In the genomic region with DNA sequence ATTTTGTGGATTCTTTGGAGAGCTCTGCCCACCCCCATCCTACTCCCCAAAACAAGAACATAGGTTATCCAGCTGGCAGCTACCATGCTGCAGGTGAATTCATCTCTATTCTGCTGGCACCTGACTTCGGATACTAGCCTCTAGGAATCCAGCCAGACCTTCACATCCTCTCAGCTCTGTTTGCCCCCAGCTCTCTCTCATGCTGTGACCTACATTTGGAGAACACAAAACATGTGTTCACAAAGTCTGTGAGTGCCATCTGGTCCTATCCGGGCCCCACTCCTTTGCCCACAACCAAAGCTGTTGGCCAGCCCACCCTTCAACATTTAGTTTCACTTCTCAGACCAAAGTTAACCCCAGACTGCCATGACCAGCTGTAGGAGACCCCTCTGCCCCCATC, we compare ENCODE assay signal across 20 cellular contexts.
A peak's percentile ranks its signal among the peaks of the same experiment; 100 is the strongest.
DNase-seq lines count a peak whose midpoint lies in the region; ATAC-seq and TF ChIP-seq lines count a peak whose summit lies in the region.
"Had no signal": no experiment of that assay in that cellular context is flagged by ENCODE, and none has a peak within 500 bp of the region (broad histone marks: within the 10 kb centered on the region; RNA-seq: fewer than 3 reads in every experiment).

No MANE protein-coding gene starts in this region.

- H3K27ac Mint-ChIP-seq in activated B cell treated with CpG ODN at 0.5 μM for 24 hours = no peak overlapping the region
- H3K27ac Mint-ChIP-seq in Calu3 (ENCODE audit: unreplicated experiment) = no peak overlapping the region
- H3K27ac Mint-ChIP-seq in natural killer cell = no peak overlapping the region
- peak overlapping the region in 1 of 2 donors; percentile 79 for H3K27ac Mint-ChIP-seq in stimulated activated naive CD8-positive, alpha-beta T cell treated with anti-CD3 and anti-CD28 coated beads, Interleukin-15, amount 100 ng/mL, for 72 hours
- H3K27ac Mint-ChIP-seq: activated naive CD4-positive, alpha-beta T cell treated with anti-CD3 and anti-CD28 coated beads, Interleukin-2, amount 10 ng/mL, durations not matched to agents 7 days and 5 days; CD8-positive, alpha-beta T cell; T-cell; type B pancreatic cell had no signal

- POLR2A ChIA-PET in activated B cell treated with CpG ODN at 0.5 μM for 24 hours (lab: Charles Lee) = no interaction called here

- no TSS peak for BruUV-seq in Calu3 (replicated peaks; lab: Mats Ljungman, UMichigan)

- no peaks in the 10 kb centered on the region for H3K27me3 Mint-ChIP-seq in activated B cell treated with CpG ODN at 0.5 μM for 24 hours
- H3K27me3 Mint-ChIP-seq in Calu3 (ENCODE audit: unreplicated experiment) = no peaks in the 10 kb centered on the region
- H3K27me3 Mint-ChIP-seq in natural killer cell (ENCODE audit: low read depth in 2 of 2) = no peaks in the 10 kb centered on the region
- peaks cover 7% of the 10 kb centered on the region for H3K27me3 Mint-ChIP-seq in stimulated activated naive CD8-positive, alpha-beta T cell treated with anti-CD3 and anti-CD28 coated beads, Interleukin-15, amount 100 ng/mL, for 72 hours
- H3K27me3 Mint-ChIP-seq: type B pancreatic cell had no signal

- intact Hi-C loops in activated B cell treated with CpG ODN at 0.5 μM for 24 hours (cut with micrococcal nuclease) = no loop called here
- intact Hi-C loops in Calu3 (cut with micrococcal nuclease; ENCODE audit: unreplicated experiment) = no loop called here
- intact Hi-C loops in natural killer cell (cut with micrococcal nuclease) = no loop called here

- DNase-seq in DMS 273 treated with DMSO at 0.1 percent for 48 hours (lab: John Stamatoyannopoulos, UW) (peak; percentile 12), activated B cell treated with CpG ODN at 0.5 μM for 24 hours (no peak), Calu3 (no peak), natural killer cell (no peak)
- DNase-seq in stimulated activated naive CD8-positive, alpha-beta T cell treated with anti-CD3 and anti-CD28 coated beads, Interleukin-15, amount 100 ng/mL, for 72 hours = no peak
- DNase-seq: activated CD4-positive, alpha-beta T cell treated with anti-CD3 and anti-CD28 coated beads, Interleukin-2, amount 50 U/mL, for 48 hours; activated naive CD4-positive, alpha-beta T cell treated with anti-CD3 and anti-CD28 coated beads, Interleukin-2, amount 10 ng/mL, durations not matched to agents 7 days and 5 days; activated T-cell treated with anti-CD3 and anti-CD28 coated beads for 4 hours; CD8-positive, alpha-beta T cell; naive thymus-derived CD4-positive, alpha-beta T cell; NCI-H1694 treated with DMSO at 0.1 percent for 48 hours; NCI-H345; ovary; sigmoid colon; stimulated activated naive CD8-positive, alpha-beta T cell treated with anti-CD3 and anti-CD28 coated beads, Interleukin-15, Interleukin-2, amounts not matched to agents 100 U/mL and 50 U/mL, for 24 hours; T-cell had no signal

- H3K36me3 Mint-ChIP-seq in activated B cell treated with CpG ODN at 0.5 μM for 24 hours (ENCODE audit: low read depth) (no peaks in the 10 kb centered on the region), Calu3 (ENCODE audit: insufficient read depth, unreplicated experiment) (peaks cover 8% of the 10 kb centered on the region), natural killer cell (no peaks in the 10 kb centered on the region)
- H3K36me3 Mint-ChIP-seq: activated naive CD4-positive, alpha-beta T cell treated with anti-CD3 and anti-CD28 coated beads, Interleukin-2, amount 10 ng/mL, durations not matched to agents 7 days and 5 days; CD8-positive, alpha-beta T cell; naive thymus-derived CD4-positive, alpha-beta T cell; T-cell; type B pancreatic cell had no signal

- H3K9me3 Mint-ChIP-seq in activated B cell treated with CpG ODN at 0.5 μM for 24 hours (no peaks in the 10 kb centered on the region), Calu3 (ENCODE audit: low read depth, unreplicated experiment) (no peaks in the 10 kb centered on the region), natural killer cell (no peaks in the 10 kb centered on the region)
- H3K9me3 Mint-ChIP-seq in stimulated activated naive CD8-positive, alpha-beta T cell treated with anti-CD3 and anti-CD28 coated beads, Interleukin-15, amount 100 ng/mL, for 72 hours = peaks cover 0 to 2% of the 10 kb centered on the region in 2 donors
- H3K9me3 Mint-ChIP-seq: activated naive CD4-positive, alpha-beta T cell treated with anti-CD3 and anti-CD28 coated beads, Interleukin-2, amount 10 ng/mL, durations not matched to agents 7 days and 5 days; CD8-positive, alpha-beta T cell; T-cell; type B pancreatic cell had no signal

- CTCF ChIA-PET in activated B cell treated with CpG ODN at 0.5 μM for 24 hours (lab: Charles Lee) = interaction anchor here (1.0 kb wide), 1 partner anchor 27 kb away, joined by 3 read pairs; no protein-coding TSS in a partner anchor
- CTCF ChIA-PET in Calu3 (lab: Charles Lee) = no interaction called here

- ATAC-seq in GM19023 (IDR thresholded peaks at IDR 0.05; ENCODE audit: unreplicated experiment) (peak; percentile 30), HG03159 (IDR thresholded peaks at IDR 0.05; ENCODE audit: unreplicated experiment) (peak; percentile 37), activated B cell treated with CpG ODN at 0.5 μM for 24 hours (ENCODE audit: low read depth) (peak; percentile 15), natural killer cell (no peak), GM18517 (IDR thresholded peaks at IDR 0.05; ENCODE audit: unreplicated experiment) (no peak)
- ATAC-seq in stimulated activated naive CD8-positive, alpha-beta T cell treated with anti-CD3 and anti-CD28 coated beads, Interleukin-15, amount 100 ng/mL, for 72 hours = no peak
- ATAC-seq: CD8-positive, alpha-beta T cell; naive thymus-derived CD4-positive, alpha-beta T cell; stimulated activated naive CD8-positive, alpha-beta T cell treated with anti-CD3 and anti-CD28 coated beads, Interleukin-15, Interleukin-2, amounts not matched to agents 100 U/mL and 50 U/mL, for 24 hours; T-cell had no signal

- peaks cover 19% of the 10 kb centered on the region for H3K4me1 Mint-ChIP-seq in activated B cell treated with CpG ODN at 0.5 μM for 24 hours
- H3K4me1 Mint-ChIP-seq in Calu3 (ENCODE audit: low read depth, unreplicated experiment) = peaks cover 29% of the 10 kb centered on the region
- H3K4me1 Mint-ChIP-seq in natural killer cell = peaks cover 0 to 12% of the 10 kb centered on the region in 2 donors
- H3K4me1 Mint-ChIP-seq in stimulated activated naive CD8-positive, alpha-beta T cell treated with anti-CD3 and anti-CD28 coated beads, Interleukin-15, amount 100 ng/mL, for 72 hours = peaks cover 5% of the 10 kb centered on the region
- H3K4me1 Mint-ChIP-seq: activated naive CD4-positive, alpha-beta T cell treated with anti-CD3 and anti-CD28 coated beads, Interleukin-2, amount 10 ng/mL, durations not matched to agents 7 days and 5 days; T-cell had no signal

- no peak overlapping the region for H3K4me3 Mint-ChIP-seq in activated B cell treated with CpG ODN at 0.5 μM for 24 hours
- no peak overlapping the region for H3K4me3 Mint-ChIP-seq in Calu3 (ENCODE audit: low read depth, unreplicated experiment)
- H3K4me3 Mint-ChIP-seq in natural killer cell = no peak overlapping the region
- H3K4me3 Mint-ChIP-seq in stimulated activated naive CD8-positive, alpha-beta T cell treated with anti-CD3 and anti-CD28 coated beads, Interleukin-15, amount 100 ng/mL, for 72 hours = no peak overlapping the region
- H3K4me3 Mint-ChIP-seq: activated naive CD4-positive, alpha-beta T cell treated with anti-CD3 and anti-CD28 coated beads, Interleukin-2, amount 10 ng/mL, durations not matched to agents 7 days and 5 days; CD8-positive, alpha-beta T cell; naive thymus-derived CD4-positive, alpha-beta T cell; T-cell; type B pancreatic cell had no signal

- no peak for TF ChIP-seq CTCF in activated B cell treated with CpG ODN at 0.5 μM for 24 hours (IDR thresholded peaks at IDR 0.05)
- TF ChIP-seq CTCF in Calu3 (IDR thresholded peaks at IDR 0.05; ENCODE audit: unreplicated experiment) = no peak
- no peak for TF ChIP-seq CTCF in natural killer cell (IDR thresholded peaks at IDR 0.05)

Comparison
In these comparisons a context has a peak if more than half of its experiments do, and no peak if none do; other contexts are left out.
1. ATAC-seq: peak in GM19023 (single experiment), HG03159 (single experiment) and activated B cell treated with CpG ODN at 0.5 μM for 24 hours (single experiment); none in natural killer cell (0 of 3), GM18517 (single experiment) and stimulated activated naive CD8-positive, alpha-beta T cell treated with anti-CD3 and anti-CD28 coated beads, Interleukin-15, amount 100 ng/mL, for 72 hours (single experiment).